In the genomic region with DNA sequence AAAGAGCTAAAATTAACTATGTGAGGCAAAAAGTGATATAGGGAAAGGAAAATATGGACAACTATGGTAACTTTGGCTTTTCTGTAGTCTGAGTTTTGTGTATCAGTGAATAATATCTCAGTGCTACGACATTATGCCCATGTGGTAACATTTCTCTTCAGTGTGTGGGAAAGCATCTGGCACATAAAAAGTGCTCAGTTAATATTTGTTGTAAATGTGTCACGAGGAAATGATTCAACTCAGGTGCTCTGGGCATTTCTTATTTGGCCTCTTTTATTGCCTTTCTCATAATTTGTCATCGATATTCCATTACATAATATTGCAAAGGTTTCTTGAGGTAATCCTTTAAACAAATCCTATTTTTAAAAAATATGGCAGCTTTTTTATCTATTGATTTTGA, we compare ENCODE assay signal across 16 cellular contexts.
"Had no signal": no experiment of that assay in that cellular context is flagged by ENCODE, and none has a peak within 500 bp of the region (broad histone marks: within the 10 kb centered on the region; RNA-seq: fewer than 3 reads in every experiment).

No MANE protein-coding gene starts in this region.

- DNase-seq: activated CD4-positive, alpha-beta T cell treated with anti-CD3 and anti-CD28 coated beads, Interleukin-2, amount 10 ng/mL, durations not matched to agents 24 days and 14 days; activated CD8-positive, alpha-beta memory T cell treated with anti-CD3 and anti-CD28 coated beads for 24 hours; activated naive CD4-positive, alpha-beta T cell treated with anti-CD3 and anti-CD28 coated beads, Interleukin-2, amount 10 ng/mL, durations not matched to agents 7 days and 5 days; activated T-cell treated with anti-CD3 and anti-CD28 coated beads for 4 hours; endodermal cell; glutamatergic neuron; left lung; mesendoderm; stimulated activated CD4-positive, alpha-beta T cell treated with anti-CD3 and anti-CD28 coated beads, Interleukin-4, amount 100 ng/mL, for 4 hours; T-cell; uterus had no signal

- H3K4me1 ChIP-seq: left lung, parathyroid adenoma, uterus had no signal

- ATAC-seq: esophagus mucosa, left lung, T-cell had no signal

- H3K27me3 Mint-ChIP-seq: activated CD4-positive, alpha-beta T cell treated with anti-CD3 and anti-CD28 coated beads, Interleukin-2, amount 10 ng/mL, durations not matched to agents 24 days and 14 days; activated naive CD4-positive, alpha-beta T cell treated with anti-CD3 and anti-CD28 coated beads, Interleukin-2, amount 10 ng/mL, durations not matched to agents 7 days and 5 days; T-cell had no signal

- H3K9me3 ChIP-seq: left lung, uterus had no signal

- H3K4me1 Mint-ChIP-seq: neural crest cell had no signal

- H3K27ac ChIP-seq: left lung, parathyroid adenoma, uterus had no signal

- H3K27ac Mint-ChIP-seq: activated CD4-positive, alpha-beta T cell treated with anti-CD3 and anti-CD28 coated beads, Interleukin-2, amount 10 ng/mL, durations not matched to agents 24 days and 14 days; activated naive CD4-positive, alpha-beta T cell treated with anti-CD3 and anti-CD28 coated beads, Interleukin-2, amount 10 ng/mL, durations not matched to agents 7 days and 5 days; endodermal cell had no signal

- H3K4me3 ChIP-seq: left lung, uterus had no signal

- H3K4me3 Mint-ChIP-seq: activated CD4-positive, alpha-beta T cell treated with anti-CD3 and anti-CD28 coated beads, Interleukin-2, amount 10 ng/mL, durations not matched to agents 24 days and 14 days; activated naive CD4-positive, alpha-beta T cell treated with anti-CD3 and anti-CD28 coated beads, Interleukin-2, amount 10 ng/mL, durations not matched to agents 7 days and 5 days; brain; endodermal cell; neural crest cell; T-cell had no signal

- H3K9me3 Mint-ChIP-seq: activated CD4-positive, alpha-beta T cell treated with anti-CD3 and anti-CD28 coated beads, Interleukin-2, amount 10 ng/mL, durations not matched to agents 24 days and 14 days; activated naive CD4-positive, alpha-beta T cell treated with anti-CD3 and anti-CD28 coated beads, Interleukin-2, amount 10 ng/mL, durations not matched to agents 7 days and 5 days; activated T-helper 2 cell treated with anti-CD3 and anti-CD28 coated beads, Interferon-gamma antibody, Interleukin-2, Interleukin-4, amounts not matched to agents 10 μg/mL and 5 μg/mL and 100 μg/mL, durations not matched to agents 14 hours and 24 hours and 36 hours; brain; neural crest cell; T-cell had no signal

- H3K27me3 ChIP-seq: left lung, uterus had no signal

- H3K9ac ChIP-seq: parathyroid adenoma had no signal

- H3K79me2 ChIP-seq: parathyroid adenoma had no signal

- H2AFZ ChIP-seq: parathyroid adenoma had no signal
